22 cellular contexts compared by ENCODE assay signal in genomic region chr16:19859166-19859565, GRCh38.
DNase-seq lines count a peak whose midpoint lies in the region.
"Had no signal": no experiment of that assay in that cellular context is flagged by ENCODE, and none has a peak within 500 bp of the region (broad histone marks: within the 10 kb centered on the region; RNA-seq: fewer than 3 reads in every experiment).

No MANE protein-coding gene starts in this region.

- H3K4me1 ChIP-seq in HUES6 (ENCODE audit: control insufficient read depth, insufficient read depth, low read length): peaks cover 87% of the 10 kb centered on the region
- H3K4me1 ChIP-seq: A549 had no signal

- DNase-seq in substantia nigra (lab: John Stamatoyannopoulos, UW): no peak
- DNase-seq in activated effector memory CD4-positive, alpha-beta T cell treated with anti-CD3 and anti-CD28 coated beads, Interleukin-2, amount 50 U/mL, for 16 hours: no peak
- DNase-seq in amygdala (lab: John Stamatoyannopoulos, UW): no peak
- DNase-seq in NAMALWA (ENCODE audit: low spot score): no peak
- DNase-seq: CD4-positive, alpha-beta memory T cell; DMS153; GF-D8; GOT3; KG1; MV-4-11; NCI-H1436; NCI-H2029; NCI-H345; NCI-H524 treated with DMSO at 0.1 percent for 48 hours; PC-3; RPMI8226; SHP77 treated with DMSO at 0.1 percent for 48 hours had no signal

- peak overlapping the region; percentile 82 for H3K9ac ChIP-seq in HUES6 (ENCODE audit: low read length)
- H3K9ac ChIP-seq: BLaER1 had no signal

- H3K27ac ChIP-seq in HUES6 (ENCODE audit: low read depth, low read length) (peak overlapping the region; percentile 95), cingulate gyrus (ENCODE audit: low read depth, low read length) (peak overlapping the region; percentile 86), layer of hippocampus (ENCODE audit: low read depth, low read length) (peak overlapping the region; percentile 97), substantia nigra (ENCODE audit: low read depth, low read length, poor library complexity, severe bottlenecking) (peak overlapping the region; percentile 97)
- H3K27ac ChIP-seq: A549, BLaER1 had no signal

- H3K4me3 ChIP-seq in HUES6 (ENCODE audit: low read depth, low read length): no peak overlapping the region
- H3K4me3 ChIP-seq: A549, BLaER1 had no signal

- peaks cover 38% of the 10 kb centered on the region for H3K36me3 ChIP-seq in HUES6 (ENCODE audit: control insufficient read depth, insufficient read depth, low read length)
- H3K36me3 ChIP-seq: BLaER1 had no signal

- H3K27me3 ChIP-seq in HUES6 (ENCODE audit: control insufficient read depth, insufficient read depth, low read length): no peaks in the 10 kb centered on the region
- no peaks in the 10 kb centered on the region for H3K27me3 ChIP-seq in layer of hippocampus (ENCODE audit: control insufficient read depth, insufficient read depth, low read length)
- H3K27me3 ChIP-seq: BLaER1 had no signal

- no peaks in the 10 kb centered on the region for H3K9me3 ChIP-seq in HUES6 (ENCODE audit: control insufficient read depth, insufficient read depth, low read depth, low read length)
- H3K9me3 ChIP-seq: A549, BLaER1 had no signal
